In the genomic region with DNA sequence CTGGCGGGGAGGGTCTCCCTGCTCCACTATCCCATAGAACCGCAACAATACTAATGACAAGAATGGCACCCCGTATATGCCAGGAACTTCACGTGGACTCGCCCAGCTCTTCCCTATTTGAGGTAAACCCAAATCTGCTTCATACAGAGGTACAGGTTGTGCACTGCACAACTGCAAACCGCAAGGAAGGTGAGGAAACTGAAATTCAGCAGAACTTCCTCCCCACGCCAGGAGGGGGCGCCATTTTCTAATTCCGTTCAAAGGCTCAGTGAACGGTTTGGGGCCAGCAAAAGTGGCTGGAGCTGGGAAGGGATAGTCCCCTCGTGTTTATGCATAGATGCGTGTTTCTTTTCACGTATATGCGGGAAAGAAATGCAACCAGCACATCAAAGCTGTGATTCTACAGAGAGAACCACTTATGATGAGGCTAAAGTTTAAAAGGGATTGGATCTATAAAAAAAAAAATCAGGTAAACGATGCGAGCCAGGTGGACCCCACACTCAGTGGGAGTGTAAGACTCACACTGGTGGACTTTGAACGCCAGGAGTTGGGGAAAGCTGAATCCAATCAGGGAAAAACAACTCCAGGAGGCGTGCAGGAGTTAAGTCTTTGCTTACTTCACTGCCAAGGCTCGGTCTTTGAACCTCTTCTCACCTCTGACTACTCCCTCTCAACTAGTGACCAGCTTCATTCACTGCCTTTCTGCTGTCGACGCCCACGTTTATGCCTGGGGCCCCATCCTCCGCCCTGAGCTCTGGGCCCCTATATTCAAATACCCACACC, we compare ENCODE assay signal across 1 cellular context.
TF ChIP-seq lines count a peak whose summit lies in the region.

No MANE protein-coding gene starts in this region.

TF ChIP-seq in HEK293, 187 proteins besides CTCF, POLR2A, EP300 and RAD21 (continued from another document):
- TF ChIP-seq ZNF660 (tag by site-specific recombination; IDR thresholded peaks at IDR 0.05) (peak; percentile 40; the same call in 1 of the 2 replicates), KLF8 (tag by site-specific recombination; IDR thresholded peaks at IDR 0.05) (peak; percentile 50; the same call in 1 of the 2 replicates)
- TF ChIP-seq, protein P1, sequence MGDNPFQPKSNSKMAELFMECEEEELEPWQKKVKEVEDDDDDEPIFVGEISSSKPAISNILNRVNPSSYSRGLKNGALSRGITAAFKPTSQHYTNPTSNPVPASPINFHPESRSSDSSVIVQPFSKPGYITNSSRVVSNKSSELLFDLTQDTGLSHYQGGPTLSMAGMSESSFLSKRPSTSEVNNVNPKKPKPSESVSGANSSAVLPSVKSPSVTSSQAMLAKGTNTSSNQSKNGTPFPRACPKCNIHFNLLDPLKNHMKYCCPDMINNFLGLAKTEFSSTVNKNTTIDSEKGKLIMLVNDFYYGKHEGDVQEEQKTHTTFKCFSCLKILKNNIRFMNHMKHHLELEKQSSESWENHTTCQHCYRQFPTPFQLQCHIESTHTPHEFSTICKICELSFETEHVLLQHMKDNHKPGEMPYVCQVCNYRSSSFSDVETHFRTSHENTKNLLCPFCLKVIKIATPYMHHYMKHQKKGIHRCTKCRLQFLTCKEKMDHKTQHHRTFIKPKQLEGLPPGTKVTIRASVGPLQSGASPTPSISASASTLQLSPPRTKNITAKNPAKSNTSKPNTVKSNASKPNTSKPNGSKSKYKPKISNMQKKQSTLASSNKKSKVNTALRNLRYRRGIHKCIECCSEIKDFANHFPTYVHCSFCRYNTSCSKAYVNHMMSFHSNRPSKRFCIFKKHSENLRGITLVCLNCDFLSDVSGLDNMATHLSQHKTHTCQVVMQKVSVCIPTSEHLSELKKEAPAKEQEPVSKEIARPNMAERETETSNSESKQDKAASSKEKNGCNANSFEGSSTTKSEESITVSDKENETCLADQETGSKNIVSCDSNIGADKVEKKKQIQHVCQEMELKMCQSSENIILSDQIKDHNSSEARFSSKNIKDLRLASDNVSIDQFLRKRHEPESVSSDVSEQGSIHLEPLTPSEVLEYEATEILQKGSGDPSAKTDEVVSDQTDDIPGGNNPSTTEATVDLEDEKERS (tag by site-specific recombination; IDR thresholded peaks at IDR 0.05): 0 out of 2 replicates have a peak, but pooled peaks have one; percentile 74
